In the genomic region with DNA sequence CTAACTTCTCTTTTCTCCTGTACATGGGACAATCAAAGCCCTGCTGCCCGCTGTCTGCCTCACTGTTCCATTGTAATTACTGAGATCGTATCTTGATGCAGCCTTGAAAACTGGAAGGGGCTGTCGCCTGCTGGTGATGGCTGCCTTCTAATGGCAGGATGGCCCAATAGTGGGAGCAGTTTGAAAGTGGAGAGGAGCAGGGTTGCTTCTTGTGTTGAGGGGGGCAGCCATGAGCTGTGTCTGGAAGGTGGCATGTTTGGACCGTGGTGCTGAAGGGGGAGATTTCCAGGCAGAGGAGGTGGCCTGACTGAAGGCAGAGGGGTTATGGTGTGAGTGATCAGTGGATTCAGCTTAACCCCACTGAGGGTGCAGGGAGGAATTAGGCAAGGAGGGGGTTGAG, we compare ENCODE assay signal across 28 cellular contexts. TPM values are rescaled to one million over a fixed set of nuclear protein-coding genes. Genes with fewer than 3 reads are reported as not detected.
A peak's percentile ranks its signal among the peaks of the same experiment; 100 is the strongest.
DNase-seq lines count a peak whose midpoint lies in the region; ATAC-seq, FAIRE-seq and TF ChIP-seq lines count a peak whose summit lies in the region.
"Had no signal": no experiment of that assay in that cellular context is flagged by ENCODE, and none has a peak within 500 bp of the region (broad histone marks: within the 10 kb centered on the region; RNA-seq: fewer than 3 reads in every experiment).

No MANE protein-coding gene starts in this region.

- no peak overlapping the region for H3K14ac ChIP-seq in mesenchymal stem cell (ENCODE audit: low read length in 2 of 2)

- H3K27me3 ChIP-seq in GM23338 (ENCODE audit: insufficient read depth) (no peaks in the 10 kb centered on the region), GM12878 (replicated peaks in 1 of 2; ENCODE audit: control insufficient read depth in 2 of 2, insufficient read depth in 2 of 2, low read length in 1 of 2) (no peaks in the 10 kb centered on the region), mesenchymal stem cell (ENCODE audit: control insufficient read depth in 1 of 2, insufficient read depth in 1 of 2, low read length in 2 of 2) (peaks cover 30 to 82% of the 10 kb centered on the region in 2 experiments)
- H3K27me3 ChIP-seq: BLaER1 treated with 17β-estradiol and CSF1 and Interleukin-3, amounts not matched to agents 10 nM and 100 nM; SJSA1 had no signal

- no peak overlapping the region for H4K8ac ChIP-seq in mesenchymal stem cell (ENCODE audit: low read length)

- DNase-seq in GM23338 (ENCODE audit: low spot score) (no peak), GM12878 (ENCODE audit: low read depth, low spot score) (no peak), mesenchymal stem cell (no peak), omental fat pad (ENCODE audit: low spot score) (no peak), kidney glomerular epithelial cell (lab: John Stamatoyannopoulos, UW) (no peak)
- DNase-seq in stimulated activated naive B cell treated with anti-CD40 and anti-IgM and Interleukin-4, amounts not matched to agents 10 μg/mL and 1 μg/mL and 100 μg/mL, for 72 hours, result no peak
- DNase-seq in activated CD4-positive, alpha-beta T cell treated with anti-CD3 and anti-CD28 coated beads, Interleukin-2, amount 10 ng/mL, durations not matched to agents 24 days and 14 days, result no peak
- DNase-seq: CD4-positive, alpha-beta memory T cell; COR-L47; GOT3; IMR-90; NCI-H1092; NCI-H1417 treated with DMSO at 0.1 percent for 48 hours; NCI-H1694 treated with DMSO at 0.1 percent for 48 hours; NCI-H2081; NCI-H2227 treated with DMSO at 0.1 percent for 48 hours; NCI-H526 treated with DMSO at 0.1 percent for 48 hours; PC-9 had no signal

- peaks cover 4% of the 10 kb centered on the region for H3K27me3 Mint-ChIP-seq in GM23338 (ENCODE audit: insufficient read depth, low read depth, poor library complexity)
- H3K27me3 Mint-ChIP-seq in stimulated activated naive B cell treated with anti-CD40 and anti-IgM and Interleukin-4, amounts not matched to agents 10 μg/mL and 1 μg/mL and 100 μg/mL, for 72 hours, result no peaks in the 10 kb centered on the region
- peaks cover 3% of the 10 kb centered on the region for H3K27me3 Mint-ChIP-seq in activated CD4-positive, alpha-beta T cell treated with anti-CD3 and anti-CD28 coated beads, Interleukin-2, amount 10 ng/mL, durations not matched to agents 24 days and 14 days

- no peak for FAIRE-seq in GM12878 (lab: Jason Lieb, UNC)
- FAIRE-seq: A204.1 had no signal

- WGBS in GM12878 (ENCODE audit: insufficient coverage, insufficient replicate concordance, low lambda C conversion rate, missing lambda C conversion rate), result 76% methylated on average over 4 of the region's 4 CpGs
- 80% methylated on average over 4 of the region's 4 CpGs for WGBS in mesenchymal stem cell

- no peak overlapping the region for H3K27ac ChIP-seq in GM23338 (ENCODE audit: low read depth)
- H3K27ac ChIP-seq in GM12878 (ENCODE audit: control insufficient read depth, insufficient read depth), result no peak overlapping the region
- H3K27ac ChIP-seq in mesenchymal stem cell (ENCODE audit: low read length, poor library complexity, severe bottlenecking), result no peak overlapping the region
- H3K27ac ChIP-seq: BLaER1 treated with 17β-estradiol and CSF1 and Interleukin-3, amounts not matched to agents 10 nM and 100 nM; KMS-11; PC-9; SJSA1 had no signal

- in situ Hi-C loops in GM12878 (cut with MboI), result no loop called here

- H3K79me2 ChIP-seq in GM23338 (replicated peaks; ENCODE audit: insufficient read depth), result no peaks in the 10 kb centered on the region
- H3K79me2 ChIP-seq in GM12878 (ENCODE audit: control insufficient read depth, insufficient read depth, low read length), result peaks cover 94% of the 10 kb centered on the region

- peaks cover 4% of the 10 kb centered on the region; the same call in 1 of the 2 replicates for H3K9me2 ChIP-seq in GM23338 (ENCODE audit: insufficient read depth)

- H2AK5ac ChIP-seq in mesenchymal stem cell (ENCODE audit: low read length, severe bottlenecking), result no peak overlapping the region

- H4K20me1 ChIP-seq in GM23338 (replicated peaks; ENCODE audit: insufficient read depth) (no peaks in the 10 kb centered on the region), GM12878 (ENCODE audit: control insufficient read depth, insufficient read depth) (peaks cover 2% of the 10 kb centered on the region; the same call in 1 of the 2 replicates)

- no peak overlapping the region for H2BK5ac ChIP-seq in mesenchymal stem cell (ENCODE audit: low read depth, low read length, poor library complexity, severe bottlenecking)

- no peak overlapping the region for H3K4me3 Mint-ChIP-seq in GM23338
- H3K4me3 Mint-ChIP-seq in stimulated activated naive B cell treated with anti-CD40 and anti-IgM and Interleukin-4, amounts not matched to agents 10 μg/mL and 1 μg/mL and 100 μg/mL, for 72 hours, result peak overlapping the region; percentile 2 to 55
- no peak overlapping the region for H3K4me3 Mint-ChIP-seq in activated CD4-positive, alpha-beta T cell treated with anti-CD3 and anti-CD28 coated beads, Interleukin-2, amount 10 ng/mL, durations not matched to agents 24 days and 14 days
- H3K4me3 Mint-ChIP-seq: CD4-positive, alpha-beta memory T cell had no signal

- peak overlapping the region; percentile 41 for H4K91ac ChIP-seq in mesenchymal stem cell (ENCODE audit: low read length)

- H3K4me1 ChIP-seq in GM23338 (ENCODE audit: insufficient read depth) (no peaks in the 10 kb centered on the region), GM12878 (ENCODE audit: control insufficient read depth, insufficient read depth, low read length) (peaks cover 18% of the 10 kb centered on the region), mesenchymal stem cell (ENCODE audit: control insufficient read depth, insufficient read depth, low read depth, low read length) (no peaks in the 10 kb centered on the region)
- H3K4me1 ChIP-seq: SJSA1 had no signal

- peaks cover 12% of the 10 kb centered on the region for H3K4me1 Mint-ChIP-seq in GM23338
- H3K4me1 Mint-ChIP-seq in stimulated activated naive B cell treated with anti-CD40 and anti-IgM and Interleukin-4, amounts not matched to agents 10 μg/mL and 1 μg/mL and 100 μg/mL, for 72 hours, result peaks cover 71 to 88% of the 10 kb centered on the region in 2 donors
- no peaks in the 10 kb centered on the region for H3K4me1 Mint-ChIP-seq in activated CD4-positive, alpha-beta T cell treated with anti-CD3 and anti-CD28 coated beads, Interleukin-2, amount 10 ng/mL, durations not matched to agents 24 days and 14 days
- H3K4me1 Mint-ChIP-seq: CD4-positive, alpha-beta memory T cell had no signal

- H3K4ac ChIP-seq in mesenchymal stem cell (ENCODE audit: low read depth in 1 of 2, low read length in 2 of 2), result no peak overlapping the region

- no peak for TF ChIP-seq CTCF in GM23338 (conservative IDR thresholded peaks at IDR 0.05; ENCODE audit: low read depth in 2 of 2)
- TF ChIP-seq CTCF in GM12878 (IDR thresholded peaks at IDR 0.05 in 2 of 3, conservative IDR thresholded peaks at IDR 0.05 in 1 of 3; ENCODE audit: control insufficient read depth in 2 of 3, extremely low read depth in 1 of 3, insufficient read depth in 1 of 3, low read depth in 3 of 3, low read length in 3 of 3), result no peak
- TF ChIP-seq CTCF in omental fat pad (IDR thresholded peaks at IDR 0.05), result no peak

- H3K23ac ChIP-seq in mesenchymal stem cell (ENCODE audit: low read length in 2 of 2), result no peak overlapping the region

- TF ChIP-seq RAD21 in GM12878 (IDR thresholded peaks at IDR 0.05; ENCODE audit: insufficient read depth, low read depth, low read length), result no peak

- H3F3A ChIP-seq in GM23338 (replicated peaks; ENCODE audit: low read depth), result no peaks in the 10 kb centered on the region

- intact Hi-C loops in GM12878 (cut with micrococcal nuclease; ENCODE audit: unreplicated experiment), result no loop called here
- intact Hi-C loops in activated CD4-positive, alpha-beta T cell treated with anti-CD3 and anti-CD28 coated beads, Interleukin-2, amount 10 ng/mL, durations not matched to agents 24 days and 14 days (cut with micrococcal nuclease), result no loop called here

- BruUV-seq in GM12878 (replicated peaks; lab: Mats Ljungman, UMichigan), result no TSS peak

- H2BK15ac ChIP-seq in mesenchymal stem cell (ENCODE audit: low read depth, poor library complexity, severe bottlenecking), result no peak overlapping the region

- no peaks in the 10 kb centered on the region for H3K79me1 ChIP-seq in mesenchymal stem cell (replicated peaks; ENCODE audit: low read length, poor library complexity, severe bottlenecking)

- H2BK12ac ChIP-seq in mesenchymal stem cell (ENCODE audit: low read length in 2 of 2), result no peak overlapping the region

- CTCF ChIA-PET in GM12878 (lab: Yijun Ruan, JAX), result interaction anchor here (0.7 to 19.6 kb wide), 4 partner anchors 9 to 36 kb away, joined by 3 to 221 read pairs (median 4); no protein-coding TSS in a partner anchor

- RAD21 ChIA-PET in GM12878 (lab: Charles Lee; ENCODE audit: unreplicated experiment), result interaction anchor here (1.1 to 2.8 kb wide), 3 partner anchors 9 to 36 kb away, joined by 4 to 12 read pairs (median 4); no protein-coding TSS in a partner anchor

- no peaks in the 10 kb centered on the region; the same call in 2 of the 3 replicates for H3K36me3 Mint-ChIP-seq in GM23338 (ENCODE audit: low read depth)
- peaks cover 69 to 82% of the 10 kb centered on the region in 2 donors for H3K36me3 Mint-ChIP-seq in stimulated activated naive B cell treated with anti-CD40 and anti-IgM and Interleukin-4, amounts not matched to agents 10 μg/mL and 1 μg/mL and 100 μg/mL, for 72 hours
- no peaks in the 10 kb centered on the region for H3K36me3 Mint-ChIP-seq in activated CD4-positive, alpha-beta T cell treated with anti-CD3 and anti-CD28 coated beads, Interleukin-2, amount 10 ng/mL, durations not matched to agents 24 days and 14 days (ENCODE audit: low read depth)
- H3K36me3 Mint-ChIP-seq: CD4-positive, alpha-beta memory T cell had no signal

- POLR2A ChIA-PET in GM12878 (lab: Charles Lee), result interaction anchor here (1.1 to 1.4 kb wide), 2 partner anchors 8 to 14 kb away, joined by 5 to 6 read pairs; a partner anchor contains a TSS

- no peak overlapping the region for H3K18ac ChIP-seq in mesenchymal stem cell (ENCODE audit: low read depth in 1 of 2, low read length in 2 of 2)

- no peak for TF ChIP-seq POLR2A in GM12878 (IDR thresholded peaks at IDR 0.05; ENCODE audit: low read depth, low read length)

- H3K9ac ChIP-seq in GM12878 (ENCODE audit: control insufficient read depth, insufficient read depth, low read length) (no peak overlapping the region), mesenchymal stem cell (ENCODE audit: low read length) (no peak overlapping the region)
- H3K9ac ChIP-seq: BLaER1 treated with 17β-estradiol and CSF1 and Interleukin-3, amounts not matched to agents 10 nM and 100 nM; KMS-11 had no signal

- ATAC-seq in GM23338, result no peak
- no peak for ATAC-seq in GM12878
- ATAC-seq in stimulated activated naive B cell treated with anti-CD40 and anti-IgM and Interleukin-4, amounts not matched to agents 10 μg/mL and 1 μg/mL and 100 μg/mL, for 72 hours (replicated peaks), result no peak
- ATAC-seq in omental fat pad (ENCODE audit: low FRiP score), result no peak
- ATAC-seq: Right ventricle myocardium inferior had no signal

- SMC1A ChIA-PET in GM12878 (lab: Charles Lee; ENCODE audit: uncharacterized antibody, unreplicated experiment), result interaction anchor here (1.0 to 3.2 kb wide), 7 partner anchors 9 to 36 kb away, joined by 3 to 16 read pairs (median 4); a partner anchor contains a TSS

- peaks cover 5% of the 10 kb centered on the region; the same call in 2 of the 3 replicates for H3K9me3 Mint-ChIP-seq in GM23338
- H3K9me3 Mint-ChIP-seq in stimulated activated naive B cell treated with anti-CD40 and anti-IgM and Interleukin-4, amounts not matched to agents 10 μg/mL and 1 μg/mL and 100 μg/mL, for 72 hours, result no peaks in the 10 kb centered on the region
- H3K9me3 Mint-ChIP-seq in activated CD4-positive, alpha-beta T cell treated with anti-CD3 and anti-CD28 coated beads, Interleukin-2, amount 10 ng/mL, durations not matched to agents 24 days and 14 days, result no peaks in the 10 kb centered on the region
- H3K9me3 Mint-ChIP-seq: CD4-positive, alpha-beta memory T cell had no signal

- H3K9me3 ChIP-seq in GM12878 (replicated peaks; ENCODE audit: control insufficient read depth, insufficient read depth, low read length), result no peaks in the 10 kb centered on the region; the same call in 2 of the 3 replicates
- H3K9me3 ChIP-seq in mesenchymal stem cell (ENCODE audit: control insufficient read depth, low read length), result no peaks in the 10 kb centered on the region
- H3K9me3 ChIP-seq: SJSA1 had no signal

- H2BK120ac ChIP-seq in mesenchymal stem cell (ENCODE audit: low read depth, low read length), result no peak overlapping the region

- peak overlapping the region; percentile 9; the same call in 1 of the 2 replicates for H2AFZ ChIP-seq in GM23338
- H2AFZ ChIP-seq in GM12878 (ENCODE audit: control insufficient read depth, low read depth, low read length), result no peak overlapping the region
- no peak overlapping the region for H2AFZ ChIP-seq in mesenchymal stem cell (ENCODE audit: low read depth, low read length)
- H2AFZ ChIP-seq: PC-9 had no signal

- TF ChIP-seq EP300 in GM12878 (IDR thresholded peaks at IDR 0.05; ENCODE audit: borderline replicate concordance in 1 of 2, control insufficient read depth in 1 of 2, low read depth in 2 of 2, low read length in 2 of 2), result no peak

- H3K27ac Mint-ChIP-seq in GM23338, result no peak overlapping the region
- H3K27ac Mint-ChIP-seq in stimulated activated naive B cell treated with anti-CD40 and anti-IgM and Interleukin-4, amounts not matched to agents 10 μg/mL and 1 μg/mL and 100 μg/mL, for 72 hours, result peak overlapping the region; percentile 70
- no peak overlapping the region for H3K27ac Mint-ChIP-seq in activated CD4-positive, alpha-beta T cell treated with anti-CD3 and anti-CD28 coated beads, Interleukin-2, amount 10 ng/mL, durations not matched to agents 24 days and 14 days
- H3K27ac Mint-ChIP-seq: CD4-positive, alpha-beta memory T cell had no signal

- H3K4me3 ChIP-seq in GM23338 (no peak overlapping the region), GM12878 (no peak overlapping the region), mesenchymal stem cell (ENCODE audit: insufficient read depth in 1 of 2, low read depth in 1 of 2, low read length in 2 of 2) (no peak overlapping the region)
- H3K4me3 ChIP-seq: BLaER1 treated with 17β-estradiol and CSF1 and Interleukin-3, amounts not matched to agents 10 nM and 100 nM; PC-9; SJSA1 had no signal

- H3K4me2 ChIP-seq in GM23338, result no peak overlapping the region
- H3K4me2 ChIP-seq in GM12878 (ENCODE audit: control insufficient read depth, insufficient read depth), result peak overlapping the region; percentile 30
- H3K4me2 ChIP-seq in mesenchymal stem cell (ENCODE audit: low read length, poor library complexity, severe bottlenecking), result no peak overlapping the region
- H3K4me2 ChIP-seq: KMS-11, PC-9 had no signal

- H3K36me3 ChIP-seq in GM23338 (ENCODE audit: insufficient read depth) (no peaks in the 10 kb centered on the region), GM12878 (ENCODE audit: control insufficient read depth in 2 of 2, insufficient read depth in 2 of 2, low read length in 1 of 2) (peaks cover 16 to 30% of the 10 kb centered on the region in 2 experiments), mesenchymal stem cell (ENCODE audit: control insufficient read depth in 1 of 2, insufficient read depth in 2 of 2, low read depth in 1 of 2, low read length in 2 of 2) (no peaks in the 10 kb centered on the region)
- H3K36me3 ChIP-seq: SJSA1 had no signal

RNA-seq across cellular contexts. Expression of a gene that starts 8.1 kb away (rescaled TPM):
- 0.14 TPM in 1 of 2 replicates, not detected in the other for total RNA-seq in GM23338 (2014; rRNA removed; shearing (Covaris generic))
- polyA plus RNA-seq in GM23338 (2016; fragmentation: Nextera tagmentation; extraction: Ambion mirVana) (not detected in 2 replicates), GM12878 (2011; rRNA removed) (24.4 and 58.0 TPM in 2 replicates), GM12878 (2014; fragmentation: Illumina TruSeq; extraction: Trizol) (34.4 and 49.4 TPM in 2 replicates), GM12878 (2014; fragmentation: Nextera tagmentation; extraction: Ambion mirVana) (10 to 100 TPM; 13.5 to 13.9 TPM), GM12878 (2014; rRNA removed) (70.3 and 78.5 TPM in 2 replicates), GM12878 (2016; fragmentation: Nextera tagmentation; extraction: Ambion mirVana) (10 to 100 TPM; 31.7 to 45.2 TPM)
- 484 and 561 TPM in 2 replicates for total RNA-seq in GM12878 (2013; cell fraction: nucleolus; rRNA removed)
- total RNA-seq in GM12878 (2014; rRNA removed) (81.2 and 82.2 TPM in 2 replicates), GM12878 (2014; rRNA removed; fragmentation: Illumina TruSeq; extraction: Trizol) (36.3 and 38.1 TPM in 2 replicates), GM12878 (2021) (132 and 136 TPM in 2 replicates), omental fat pad (10 to 100 TPM in 2 of 4 donors, 1 to 10 TPM in 2; 6.8 to 21.4 (median 10.5) TPM)
- 16.4 TPM for polyA plus RNA-seq in GM12878 (2011; ENCODE audit: low read depth)
- 46.0 and 51.0 TPM in 2 replicates for polyA plus RNA-seq in GM12878 (2011; cell fraction: cytosol; rRNA removed)
- 214 and 216 TPM in 2 replicates for polyA plus RNA-seq in GM12878 (2011; cell fraction: nucleus; rRNA removed)
- 26.0 and 43.0 TPM in 2 replicates for polyA plus RNA-seq in GM12878 (2012)
- polyA minus RNA-seq in GM12878 (2011; rRNA and poly(A)+ RNA removed), result 149 and 180 TPM in 2 replicates
- 57.9 and 65.2 TPM in 2 replicates for polyA minus RNA-seq in GM12878 (2011; cell fraction: cytosol; rRNA and poly(A)+ RNA removed)
- 153 and 224 TPM in 2 replicates for polyA minus RNA-seq in GM12878 (2011; cell fraction: nucleus; rRNA and poly(A)+ RNA removed)
- not detected for polyA plus RNA-seq in mesenchymal stem cell (2013, experiment 1 of 2)
- 0.01 TPM for polyA plus RNA-seq in mesenchymal stem cell (2013, experiment 2 of 2)
- 0.05 TPM in 1 of 2 replicates, not detected in the other for total RNA-seq in activated CD4-positive, alpha-beta T cell treated with anti-CD3 and anti-CD28 coated beads, Interleukin-2, amount 10 ng/mL, durations not matched to agents 24 days and 14 days
- total RNA-seq: Daoy, G401, IMR-90, NCI-H460, PC-9, RPMI7951 had no signal
- polyA plus RNA-seq: AG04450, IMR-90 had no signal

Comparison
In these comparisons a context has a peak if more than half of its experiments do, and no peak if none do; other contexts are left out.
1. H3K4me3 Mint-ChIP-seq: peak in stimulated activated naive B cell treated with anti-CD40 and anti-IgM and Interleukin-4, amounts not matched to agents 10 μg/mL and 1 μg/mL and 100 μg/mL, for 72 hours (2 of 2); none in GM23338 (single experiment) and activated CD4-positive, alpha-beta T cell treated with anti-CD3 and anti-CD28 coated beads, Interleukin-2, amount 10 ng/mL, durations not matched to agents 24 days and 14 days (single experiment).